Comparison of ENCODE assay signal across 1 cellular context in genomic region chr1:227886503-227886961, GRCh38.
TF ChIP-seq lines count a peak whose summit lies in the region.

No MANE protein-coding gene starts in this region.

TF ChIP-seq in SK-N-SH treated with all-trans-retinoic acid at 6 μM for 48 hours, 23 proteins besides CTCF, POLR2A, EP300 and RAD21 (continued from another document):
- TF ChIP-seq POU6F1 (CRISPR knock-in tag; IDR thresholded peaks at IDR 0.05; ENCODE audit: borderline replicate concordance, low read depth) (no peak), ZFP30 (CRISPR knock-in tag; IDR thresholded peaks at IDR 0.05) (no peak), ZNF8 (CRISPR knock-in tag; IDR thresholded peaks at IDR 0.05) (no peak), TCF4 (CRISPR knock-in tag; IDR thresholded peaks at IDR 0.05; ENCODE audit: borderline replicate concordance) (no peak), ZC3H10 (CRISPR knock-in tag; IDR thresholded peaks at IDR 0.05) (no peak), ZFP3 (CRISPR knock-in tag; IDR thresholded peaks at IDR 0.05) (no peak), ESRRG (CRISPR knock-in tag; IDR thresholded peaks at IDR 0.05) (no peak), RARB (CRISPR knock-in tag; IDR thresholded peaks at IDR 0.05) (no peak), PPARA (CRISPR knock-in tag; IDR thresholded peaks at IDR 0.05; ENCODE audit: borderline replicate concordance) (no peak)
